Comparison of ENCODE assay signal across 1 cellular context in genomic region chr22:20366841-20367240, GRCh38.
TF ChIP-seq lines count a peak whose summit lies in the region.

No MANE protein-coding gene starts in this region.

TF ChIP-seq in K562, 482 proteins besides CTCF, POLR2A, EP300 and RAD21:
- TF ChIP-seq MCM3 (IDR thresholded peaks at IDR 0.05) = peak; percentile 72; the same call in 1 of the 2 replicates
